ENCODE assay signal across 16 cellular contexts in genomic region chr4:38387819-38388218, GRCh38.
"Had no signal": no experiment of that assay in that cellular context is flagged by ENCODE, and none has a peak within 500 bp of the region (broad histone marks: within the 10 kb centered on the region; RNA-seq: fewer than 3 reads in every experiment).

No MANE protein-coding gene starts in this region.

- DNase-seq: activated CD4-positive, alpha-beta memory T cell treated with anti-CD3 and anti-CD28 coated beads for 36 hours; activated gamma-delta T cell treated with Interleukin-2 at 50 U/mL for 16 hours; activated naive CD8-positive, alpha-beta T cell treated with anti-CD3 and anti-CD28 coated beads for 36 hours; activated T-cell treated with anti-CD3 and anti-CD28 coated beads, Interleukin-2, amount 50 U/mL, for 48 hours; midbrain; naive B cell; stimulated activated CD4-positive, alpha-beta T cell treated with anti-CD3 and anti-CD28 coated beads, Interleukin-15, amount 100 ng/mL, for 24 hours; T-helper 1 cell had no signal

- H3K4me1 ChIP-seq: prostate gland had no signal

- H3K4me3 Mint-ChIP-seq: activated CD4-positive, alpha-beta memory T cell treated with anti-CD3 and anti-CD28 coated beads for 36 hours; activated naive CD8-positive, alpha-beta T cell treated with anti-CD3 and anti-CD28 coated beads for 36 hours; naive B cell had no signal

- H3K9me3 ChIP-seq: neutrophil, prostate gland had no signal

- FAIRE-seq: bronchial epithelial cell, endometrium, frontal cortex had no signal

- H3K4me3 ChIP-seq: esophagus muscularis mucosa, lower lobe of right lung, prostate gland had no signal

- H3K27ac Mint-ChIP-seq: activated CD4-positive, alpha-beta memory T cell treated with anti-CD3 and anti-CD28 coated beads for 36 hours; activated naive CD8-positive, alpha-beta T cell treated with anti-CD3 and anti-CD28 coated beads for 36 hours; naive B cell had no signal

- H3K36me3 ChIP-seq: esophagus muscularis mucosa, lower lobe of right lung, neutrophil, prostate gland had no signal

- H3K27me3 Mint-ChIP-seq: activated CD4-positive, alpha-beta memory T cell treated with anti-CD3 and anti-CD28 coated beads for 36 hours; activated naive CD8-positive, alpha-beta T cell treated with anti-CD3 and anti-CD28 coated beads for 36 hours; naive B cell had no signal

- H3K27me3 ChIP-seq: esophagus muscularis mucosa had no signal

- H3K27ac ChIP-seq: esophagus muscularis mucosa, lower lobe of right lung, neutrophil, prostate gland, VCaP had no signal
